ENCODE assay signal across 16 cellular contexts in the genomic region with DNA sequence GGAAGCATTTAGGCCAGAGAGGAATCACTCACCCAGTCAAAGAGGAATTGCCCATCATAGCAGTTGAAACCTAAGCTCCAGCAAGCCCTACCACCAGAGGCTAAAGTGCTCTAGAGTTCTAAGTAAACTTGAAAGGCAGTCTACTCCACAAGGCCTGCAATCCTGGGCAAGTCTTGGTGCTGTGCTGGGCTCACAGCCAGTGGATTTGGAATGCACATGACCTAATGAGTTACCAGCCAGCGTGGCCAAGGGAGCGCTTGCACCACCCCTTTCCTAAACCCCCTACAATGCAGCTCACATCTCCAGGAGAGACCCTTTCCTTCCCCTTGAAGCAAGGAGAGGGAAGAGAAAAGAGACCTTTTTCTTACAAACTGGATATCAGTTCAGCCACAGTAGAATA.
"Had no signal": no experiment of that assay in that cellular context is flagged by ENCODE, and none has a peak within 500 bp of the region (broad histone marks: within the 10 kb centered on the region; RNA-seq: fewer than 3 reads in every experiment).

No MANE protein-coding gene starts in this region.

- H3K27ac ChIP-seq: epithelial cell of prostate, esophagus squamous epithelium, foreskin keratinocyte, left ventricle myocardium inferior, lower lobe of right lung, psoas muscle, right lobe of liver, testis, transverse colon had no signal

- H3K27me3 ChIP-seq: esophagus squamous epithelium, foreskin keratinocyte, right lobe of liver, testis, transverse colon had no signal

- ATAC-seq: effector memory CD8-positive, alpha-beta T cell; foreskin keratinocyte; psoas muscle; right lobe of liver; stimulated activated naive CD8-positive, alpha-beta T cell treated with anti-CD3 and anti-CD28 coated beads, Interleukin-15, amount 100 ng/mL, for 72 hours had no signal

- H3K4me3 ChIP-seq: esophagus squamous epithelium, left ventricle myocardium inferior, lower lobe of right lung, psoas muscle, right lobe of liver, testis, transverse colon had no signal

- H3K9me3 ChIP-seq: esophagus squamous epithelium, lower lobe of right lung, psoas muscle, testis, transverse colon had no signal

- H3K36me3 ChIP-seq: esophagus squamous epithelium, left ventricle myocardium inferior, lower lobe of right lung, right lobe of liver, transverse colon had no signal

- H3K4me1 ChIP-seq: esophagus squamous epithelium, foreskin keratinocyte, left ventricle myocardium inferior, lower lobe of right lung, psoas muscle, right lobe of liver, testis, transverse colon had no signal

- DNase-seq: effector memory CD8-positive, alpha-beta T cell; esophagus squamous epithelium; immature natural killer cell; left ventricle myocardium inferior; lower lobe of right lung; naive B cell; psoas muscle; retina; right lobe of liver; stimulated activated CD4-positive, alpha-beta T cell treated with anti-CD3 and anti-CD28 coated beads, Interleukin-4, amount 100 ng/mL, for 4 hours; stimulated activated naive B cell treated with anti-CD40 and anti-IgM and Interleukin-4, amounts not matched to agents 10 μg/mL and 1 μg/mL and 100 μg/mL, for 72 hours; stimulated activated naive CD8-positive, alpha-beta T cell treated with anti-CD3 and anti-CD28 coated beads, Interleukin-15, amount 100 ng/mL, for 72 hours; testis; transverse colon had no signal
